8 cellular contexts compared by ENCODE assay signal in genomic region chr1:201495447-201496295, GRCh38. TPM values are rescaled to one million over a fixed set of nuclear protein-coding genes. Genes with fewer than 3 reads are reported as not detected.
DNase-seq lines count a peak whose midpoint lies in the region; ATAC-seq, FAIRE-seq and TF ChIP-seq lines count a peak whose summit lies in the region.

No MANE protein-coding gene starts in this region.

- intact Hi-C loops in left colon (cut with DNase I, micrococcal nuclease): no loop called here

- no peaks in the 10 kb centered on the region for H3K9me3 ChIP-seq in small intestine (ENCODE audit: control insufficient read depth, low read depth)

- H3K36me3 ChIP-seq in bronchial epithelial cell (ENCODE audit: control insufficient read depth, insufficient read depth, low read length) (peaks cover 16% of the 10 kb centered on the region), small intestine (ENCODE audit: control insufficient read depth in 2 of 2, insufficient read depth in 2 of 2, low read length in 2 of 2) (peaks cover 0 to 6% of the 10 kb centered on the region in 2 donors)

- peak overlapping the region; percentile 17 to 88 for H3K27ac ChIP-seq in small intestine (ENCODE audit: low read depth in 1 of 2, low read length in 1 of 2)

- peaks cover 0 to 5% of the 10 kb centered on the region in 2 donors for H3K4me1 ChIP-seq in small intestine (ENCODE audit: control insufficient read depth in 2 of 2, insufficient read depth in 1 of 2, low read depth in 1 of 2, low read length in 1 of 2)

- H3K4me3 ChIP-seq in bronchial epithelial cell (ENCODE audit: low read depth, low read length) (no peak overlapping the region), small intestine (ENCODE audit: low read depth in 1 of 2, low read length in 2 of 2) (no peak overlapping the region)

- no peak for TF ChIP-seq POLR2A in H54 (IDR thresholded peaks at IDR 0.05; ENCODE audit: low read depth, low read length)

- DNase-seq in NCI-H1092 (lab: John Stamatoyannopoulos, UW): peak; percentile 92
- peak; percentile 77 for DNase-seq in bronchial epithelial cell (ENCODE audit: low read depth)
- peak; percentile 34 to 78 for DNase-seq in left colon
- peak; percentile 62 for DNase-seq in small intestine
- DNase-seq in SIG-M5 treated with dmso at 0.1 percent for 504 hours (lab: John Stamatoyannopoulos, UW; ENCODE audit: unreplicated experiment): no peak
- no peak for DNase-seq in H54 (ENCODE audit: insufficient read length, low spot score)
- DNase-seq in SW480 (ENCODE audit: low spot score): no peak

- ATAC-seq in left colon (peak; percentile 38), GM21737 (IDR thresholded peaks at IDR 0.05; ENCODE audit: unreplicated experiment) (no peak)

- no peak for TF ChIP-seq CTCF in bronchial epithelial cell (IDR thresholded peaks at IDR 0.05; ENCODE audit: insufficient read depth, low read length, severe bottlenecking)

- no peaks in the 10 kb centered on the region for H3K27me3 ChIP-seq in bronchial epithelial cell (ENCODE audit: control insufficient read depth, insufficient read depth, low read length)
- H3K27me3 ChIP-seq in small intestine (ENCODE audit: control insufficient read depth in 2 of 2, insufficient read depth in 2 of 2, low read length in 2 of 2): no peaks in the 10 kb centered on the region

- 35 to 38% (median 37%) methylated on average over 12 of the region's 12 CpGs for WGBS in small intestine, 3 donors

- FAIRE-seq in bronchial epithelial cell (lab: Jason Lieb, UNC) (peak; percentile 50), small intestine (lab: Jason Lieb, UNC) (no peak), H54 (lab: Jason Lieb, UNC) (no peak)

RNA-seq across cellular contexts. Expression of gene CSRP1, which starts 11.3 kb away (rescaled TPM):
- total RNA-seq in bronchial epithelial cell (257 and 258 TPM in 2 replicates), left colon (100 to 1,000 TPM; 131 to 355 TPM)
- polyA plus RNA-seq in small intestine: 100 to 1,000 TPM in 2 of 3 donors, 10 to 100 TPM in 1; 98.6 to 181 (median 126) TPM

RNA-seq across cellular contexts. Expression of gene PHLDA3, which starts 26.7 kb away (rescaled TPM):
- total RNA-seq in bronchial epithelial cell (118 and 190 TPM in 2 replicates), left colon (10 to 100 TPM; 13.1 to 19.3 TPM)
- polyA plus RNA-seq in small intestine: 10 to 100 TPM in 1 of 3 donors, 1 to 10 TPM in 1, under 1 TPM in 1; 0.89 to 13.3 (median 5.7) TPM

RNA-seq across cellular contexts. Expression of gene NAV1, which starts 43.3 kb away (rescaled TPM):
- total RNA-seq in bronchial epithelial cell (1.4 and 1.6 TPM in 2 replicates), left colon (10 to 100 TPM; 13.6 to 25.1 TPM)
- polyA plus RNA-seq in small intestine: 1 to 10 TPM in 1 of 3 donors, under 1 TPM in 2; 0.67 to 6.4 (median 0.81) TPM

Comparison
In these comparisons a context has a peak if more than half of its experiments do, and no peak if none do; other contexts are left out.
1. DNase-seq: peak in NCI-H1092 (single experiment), bronchial epithelial cell (single experiment), left colon (2 of 2) and small intestine (single experiment); none in SIG-M5 treated with dmso at 0.1 percent for 504 hours (single experiment), H54 (single experiment) and SW480 (single experiment).